Comparison of ENCODE assay signal across 8 cellular contexts in genomic region chr10:125144693-125145623, GRCh38. TPM values are rescaled to one million over a fixed set of nuclear protein-coding genes. Genes with fewer than 3 reads are reported as not detected.
DNase-seq lines count a peak whose midpoint lies in the region; ATAC-seq and TF ChIP-seq lines count a peak whose summit lies in the region.

No MANE protein-coding gene starts in this region.

- intact Hi-C loops in left colon (cut with DNase I, micrococcal nuclease), result loop anchor here in 1 of 2 donors (10.0 kb wide), 1 partner anchor 80 kb away; no protein-coding TSS in a partner anchor

- H3K4me1 Mint-ChIP-seq in brain, result peaks cover 83% of the 10 kb centered on the region
- H3K4me1 Mint-ChIP-seq in type B pancreatic cell (ENCODE audit: unreplicated experiment), result peaks cover 67% of the 10 kb centered on the region

- ATAC-seq in left colon, result peak; percentile 24

- peaks cover 35% of the 10 kb centered on the region for H3K36me3 Mint-ChIP-seq in brain
- peaks cover 13% of the 10 kb centered on the region for H3K36me3 Mint-ChIP-seq in type B pancreatic cell

- H3K4me3 Mint-ChIP-seq in brain (peak overlapping the region in 4 of 5 experiments; percentile 54 to 75 (median 56)), type B pancreatic cell (peak overlapping the region; percentile 41)

- peak; percentile 56 for DNase-seq in EH (ENCODE audit: low read depth)
- DNase-seq in HuH-7 (ENCODE audit: low spot score), result peak; percentile 69
- no peak for DNase-seq in left colon
- no peak for DNase-seq in type B pancreatic cell (ENCODE audit: extremely low spot score, unreplicated experiment)
- no peak for DNase-seq in activated T-cell treated with anti-CD3 and anti-CD28 coated beads, Interleukin-2, amount 50 U/mL, for 1 hour
- DNase-seq in germinal center (ENCODE audit: low spot score), result no peak
- no peak for DNase-seq in activated CD4-positive, alpha-beta T cell treated with anti-CD3 and anti-CD28 coated beads for 1 hour

- TF ChIP-seq CTCF in brain (conservative IDR thresholded peaks at IDR 0.05) (peak; percentile 36 to 39), type B pancreatic cell (conservative IDR thresholded peaks at IDR 0.05) (peak; percentile 61)

- H3K27me3 Mint-ChIP-seq in brain, result no peaks in the 10 kb centered on the region
- no peaks in the 10 kb centered on the region for H3K27me3 Mint-ChIP-seq in type B pancreatic cell

- H3K9me3 Mint-ChIP-seq in brain, result no peaks in the 10 kb centered on the region
- no peaks in the 10 kb centered on the region for H3K9me3 Mint-ChIP-seq in type B pancreatic cell

- H3K27ac Mint-ChIP-seq in brain (peak overlapping the region; percentile 1 to 90 (median 80)), type B pancreatic cell (peak overlapping the region; percentile 85)

RNA-seq across cellular contexts. Expression of gene CTBP2, which starts 15.4 kb away (rescaled TPM):
- 37.8 TPM for polyA plus RNA-seq in brain (ENCODE audit: insufficient read depth, low read depth, low replicate concordance)
- total RNA-seq in left colon (100 to 1,000 TPM; 107 to 142 TPM), type B pancreatic cell (ENCODE audit: low replicate concordance) (101 and 113 TPM in 2 replicates)

Comparison
In these comparisons a context has a peak if more than half of its experiments do, and no peak if none do; other contexts are left out.
1. DNase-seq: peak in EH (single experiment) and HuH-7 (single experiment); none in left colon (0 of 2), type B pancreatic cell (single experiment), activated T-cell treated with anti-CD3 and anti-CD28 coated beads, Interleukin-2, amount 50 U/mL, for 1 hour (single experiment), germinal center (single experiment) and activated CD4-positive, alpha-beta T cell treated with anti-CD3 and anti-CD28 coated beads for 1 hour (single experiment).